16 cellular contexts compared by ENCODE assay signal in the genomic region with DNA sequence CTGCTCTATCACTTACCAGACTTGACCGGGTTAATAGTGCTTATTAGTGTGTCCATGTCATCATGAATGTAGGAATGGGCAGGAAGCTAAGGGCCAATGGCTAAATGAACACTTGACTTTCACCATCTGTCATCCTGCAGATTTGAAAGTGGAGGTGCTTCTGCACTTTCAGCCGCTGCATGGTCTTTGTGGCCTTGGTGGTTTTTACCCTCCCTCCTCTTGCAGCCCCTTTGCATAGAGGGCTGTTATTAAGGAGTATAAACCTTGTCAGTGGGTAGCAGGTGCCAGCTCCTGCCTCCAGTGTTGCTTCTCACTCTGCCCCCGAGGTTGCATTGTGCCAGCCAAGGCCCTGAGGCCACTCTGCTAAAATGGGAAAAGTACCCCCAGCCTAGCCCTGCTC.
A peak's percentile ranks its signal among the peaks of the same experiment; 100 is the strongest.
DNase-seq lines count a peak whose midpoint lies in the region; ATAC-seq and TF ChIP-seq lines count a peak whose summit lies in the region.
"Had no signal": no experiment of that assay in that cellular context is flagged by ENCODE, and none has a peak within 500 bp of the region (broad histone marks: within the 10 kb centered on the region; RNA-seq: fewer than 3 reads in every experiment).

No MANE protein-coding gene starts in this region.

- no peak overlapping the region for H2AFZ ChIP-seq in Loucy (ENCODE audit: low read length)
- H2AFZ ChIP-seq: neural progenitor cell had no signal

- H3K4me2 ChIP-seq in Loucy (ENCODE audit: low read depth, low read length, poor library complexity, severe bottlenecking), result peak overlapping the region; percentile 62
- H3K4me2 ChIP-seq: neural progenitor cell had no signal

- CTCF ChIA-PET in CD4-positive, alpha-beta T cell (lab: Charles Lee), result no interaction called here

- H3K27ac ChIP-seq in CD4-positive, alpha-beta T cell (ENCODE audit: low read depth, low read length), result no peak overlapping the region
- H3K27ac ChIP-seq: ascending aorta, left lung, neural progenitor cell, RWPE1 had no signal

- H3K9ac ChIP-seq in Loucy (ENCODE audit: low read depth, low read length, poor library complexity, severe bottlenecking), result no peak overlapping the region
- H3K9ac ChIP-seq: neural progenitor cell had no signal

- H3F3A ChIP-seq in Loucy (ENCODE audit: low read depth), result peaks cover 4% of the 10 kb centered on the region; the same call in 1 of the 2 replicates

- intact Hi-C loops in CD4-positive, alpha-beta T cell (cut with DNase I, micrococcal nuclease), result no loop called here

- no peaks in the 10 kb centered on the region for H3K36me3 ChIP-seq in Loucy (ENCODE audit: insufficient read depth, low read length)
- H3K36me3 ChIP-seq: ascending aorta, left lung, neural progenitor cell had no signal

- no peaks in the 10 kb centered on the region for H3K79me2 ChIP-seq in Loucy (ENCODE audit: insufficient read depth, low read length)

- no peaks in the 10 kb centered on the region for H3K9me2 ChIP-seq in Loucy (replicated peaks; ENCODE audit: low read depth, low read length)

- H3K4me3 Mint-ChIP-seq in CD4-positive, alpha-beta T cell, result no peak overlapping the region
- H3K4me3 Mint-ChIP-seq: CD4-positive, CD25-positive, alpha-beta regulatory T cell; neural progenitor cell had no signal

- H4K20me1 ChIP-seq in Loucy (ENCODE audit: insufficient read depth, low read length, poor library complexity, severe bottlenecking), result no peaks in the 10 kb centered on the region

- no peak overlapping the region for H3K27ac Mint-ChIP-seq in CD4-positive, alpha-beta T cell
- H3K27ac Mint-ChIP-seq: CD4-positive, CD25-positive, alpha-beta regulatory T cell; neural progenitor cell had no signal

- H3K9me3 ChIP-seq in Loucy (ENCODE audit: insufficient read depth, low read depth, low read length), result no peaks in the 10 kb centered on the region
- no peaks in the 10 kb centered on the region for H3K9me3 ChIP-seq in CD4-positive, alpha-beta T cell (ENCODE audit: control insufficient read depth, low read length)
- H3K9me3 ChIP-seq: ascending aorta, left lung had no signal

- peak overlapping the region; percentile 17 for H3K4me3 ChIP-seq in Loucy (ENCODE audit: low read length, poor library complexity, severe bottlenecking)
- H3K4me3 ChIP-seq: ascending aorta, left lung, neural progenitor cell had no signal

- TF ChIP-seq CTCF in Loucy (conservative IDR thresholded peaks at IDR 0.05; ENCODE audit: low read length), result no peak
- no peak for TF ChIP-seq CTCF in CD4-positive, alpha-beta T cell (IDR thresholded peaks at IDR 0.05)

- no peaks in the 10 kb centered on the region for H3K27me3 Mint-ChIP-seq in CD4-positive, alpha-beta T cell
- H3K27me3 Mint-ChIP-seq: CD4-positive, CD25-positive, alpha-beta regulatory T cell had no signal

- no peak for DNase-seq in anterior cingulate cortex (lab: John Stamatoyannopoulos, UW)
- no peak for DNase-seq in CD4-positive, alpha-beta T cell
- DNase-seq in mucosa of gallbladder (ENCODE audit: low spot score), result no peak
- DNase-seq in DMS53 treated with DMSO at 0.1 percent for 48 hours (lab: John Stamatoyannopoulos, UW; ENCODE audit: unreplicated experiment), result no peak
- DNase-seq: activated T-cell treated with anti-CD3 and anti-CD28 coated beads, Interleukin-2, amount 50 U/mL, for 1 hour; CD4-positive, CD25-positive, alpha-beta regulatory T cell; head of caudate nucleus; left lung; NCI-H2171 treated with DMSO at 0.1 percent for 48 hours had no signal

- H3K27me3 ChIP-seq in Loucy (ENCODE audit: insufficient read depth, low read length, poor library complexity, severe bottlenecking), result no peaks in the 10 kb centered on the region
- H3K27me3 ChIP-seq in CD4-positive, alpha-beta T cell (ENCODE audit: control insufficient read depth, insufficient read depth, low read length), result no peaks in the 10 kb centered on the region
- H3K27me3 ChIP-seq: ascending aorta, left lung, neural progenitor cell had no signal

- peaks cover 57% of the 10 kb centered on the region for H3K4me1 ChIP-seq in Loucy (ENCODE audit: insufficient read depth, low read length, poor library complexity, severe bottlenecking)
- H3K4me1 ChIP-seq: ascending aorta, left lung had no signal

- POLR2A ChIA-PET in CD4-positive, alpha-beta T cell (lab: Charles Lee), result no interaction called here

- H3K4me1 Mint-ChIP-seq in CD4-positive, alpha-beta T cell (ENCODE audit: low read depth), result peaks cover 5% of the 10 kb centered on the region

- peak; percentile 71 for ATAC-seq in GM18861 (IDR thresholded peaks at IDR 0.05; ENCODE audit: unreplicated experiment)
- peak; percentile 73 for ATAC-seq in GM21360 (IDR thresholded peaks at IDR 0.05; ENCODE audit: unreplicated experiment)
- ATAC-seq in HG02943 (IDR thresholded peaks at IDR 0.05; ENCODE audit: low read depth, unreplicated experiment), result peak; percentile 90
- ATAC-seq in CD4-positive, alpha-beta T cell (ENCODE audit: poor library complexity), result no peak
- ATAC-seq: left lung had no signal

- no peaks in the 10 kb centered on the region for H3K9me3 Mint-ChIP-seq in CD4-positive, alpha-beta T cell
- H3K9me3 Mint-ChIP-seq: CD4-positive, CD25-positive, alpha-beta regulatory T cell; neural progenitor cell had no signal

- no peaks in the 10 kb centered on the region for H3K36me3 Mint-ChIP-seq in CD4-positive, alpha-beta T cell (ENCODE audit: low read depth)
- H3K36me3 Mint-ChIP-seq: CD4-positive, CD25-positive, alpha-beta regulatory T cell; neural progenitor cell had no signal
